Comparison of ENCODE assay signal across 10 cellular contexts in genomic region chr19:41307090-41307875, GRCh38. TPM values are rescaled to one million over a fixed set of nuclear protein-coding genes. Genes with fewer than 3 reads are reported as not detected.
DNase-seq lines count a peak whose midpoint lies in the region; FAIRE-seq and TF ChIP-seq lines count a peak whose summit lies in the region.
"Had no signal": no experiment of that assay in that cellular context is flagged by ENCODE, and none has a peak within 500 bp of the region (broad histone marks: within the 10 kb centered on the region; RNA-seq: fewer than 3 reads in every experiment).

No MANE protein-coding gene starts in this region.

- H3K4me3 Mint-ChIP-seq in CD8-positive, alpha-beta memory T cell = peak overlapping the region; percentile 77 to 100 (median 97)
- no peak overlapping the region for H3K4me3 Mint-ChIP-seq in progenitor cell of endocrine pancreas (ENCODE audit: low read depth)

- peaks cover 89% of the 10 kb centered on the region for H3K4me1 ChIP-seq in CD8-positive, alpha-beta memory T cell (ENCODE audit: insufficient read depth, low read length)
- H3K4me1 ChIP-seq in OCI-LY7 (ENCODE audit: insufficient read depth, low read length, poor library complexity, severe bottlenecking) = peaks cover 44% of the 10 kb centered on the region
- peaks cover 17% of the 10 kb centered on the region for H3K4me1 ChIP-seq in colonic mucosa
- peaks cover 9 to 15% of the 10 kb centered on the region in 2 donors for H3K4me1 ChIP-seq in kidney (ENCODE audit: control insufficient read depth in 1 of 2, insufficient read depth in 1 of 2, low read depth in 1 of 2, low read length in 2 of 2)

- no peak for TF ChIP-seq POLR2A in lower leg skin (IDR thresholded peaks at IDR 0.05)

- peaks cover 0 to 8% of the 10 kb centered on the region in 2 donors for H3K27me3 Mint-ChIP-seq in CD8-positive, alpha-beta memory T cell
- H3K27me3 Mint-ChIP-seq in progenitor cell of endocrine pancreas = no peaks in the 10 kb centered on the region

- H3K4me2 ChIP-seq in OCI-LY7 (ENCODE audit: low read length) = peak overlapping the region; percentile 99; the same call in 1 of the 2 replicates

- peak overlapping the region; percentile 31 for H3K4me3 ChIP-seq in CD8-positive, alpha-beta memory T cell (ENCODE audit: low read length)
- H3K4me3 ChIP-seq in OCI-LY7 (ENCODE audit: low read depth, low read length, poor library complexity, severe bottlenecking) (no peak overlapping the region), colonic mucosa (no peak overlapping the region), lower leg skin (ENCODE audit: low read depth, poor library complexity, severe bottlenecking) (no peak overlapping the region), kidney (ENCODE audit: low read length in 2 of 2) (no peak overlapping the region)

- no peaks in the 10 kb centered on the region for H3K27me3 ChIP-seq in CD8-positive, alpha-beta memory T cell (ENCODE audit: insufficient read depth, low read length, poor library complexity, severe bottlenecking)
- no peaks in the 10 kb centered on the region for H3K27me3 ChIP-seq in colonic mucosa

- H3K27ac ChIP-seq in CD8-positive, alpha-beta memory T cell (ENCODE audit: low read depth, low read length) = peak overlapping the region; percentile 90
- peak overlapping the region; percentile 68 for H3K27ac ChIP-seq in OCI-LY7 (ENCODE audit: low read depth, low read length, poor library complexity, severe bottlenecking)
- peak overlapping the region; percentile 87 for H3K27ac ChIP-seq in colonic mucosa
- no peak overlapping the region for H3K27ac ChIP-seq in kidney (ENCODE audit: low read depth in 2 of 2, low read length in 2 of 2)

- peaks cover 13 to 71% (median 14%) of the 10 kb centered on the region in 3 donors for H3K36me3 Mint-ChIP-seq in CD8-positive, alpha-beta memory T cell
- H3K36me3 Mint-ChIP-seq in progenitor cell of endocrine pancreas (ENCODE audit: insufficient read depth) = peaks cover 16% of the 10 kb centered on the region

- no peak overlapping the region for H2AFZ ChIP-seq in OCI-LY7 (ENCODE audit: low read length)

- POLR2A ChIA-PET in CD8-positive, alpha-beta memory T cell (lab: Charles Lee) = interaction anchor here (0.5 to 10.2 kb wide), 6 partner anchors 10 to 87 kb away, joined by 3 to 128 read pairs (median 3); partner anchors contain the start of genes HNRNPUL1 and TGFB1
- POLR2A ChIA-PET in OCI-LY7 (lab: Charles Lee) = no interaction called here

- no peaks in the 10 kb centered on the region for H3K9me3 ChIP-seq in CD8-positive, alpha-beta memory T cell (ENCODE audit: low read length)
- H3K9me3 ChIP-seq in OCI-LY7 (ENCODE audit: low read length) (no peaks in the 10 kb centered on the region), colonic mucosa (no peaks in the 10 kb centered on the region), kidney (ENCODE audit: control insufficient read depth in 1 of 2, low read length in 2 of 2) (no peaks in the 10 kb centered on the region)

- TF ChIP-seq CTCF in OCI-LY7 (conservative IDR thresholded peaks at IDR 0.05; ENCODE audit: low read length) (no peak), colonic mucosa (IDR thresholded peaks at IDR 0.05) (no peak), progenitor cell of endocrine pancreas (IDR thresholded peaks at IDR 0.05; ENCODE audit: unreplicated experiment) (no peak), lower leg skin (IDR thresholded peaks at IDR 0.05) (no peak), kidney (IDR thresholded peaks at IDR 0.05; ENCODE audit: borderline replicate concordance, extremely low read depth, insufficient read depth) (no peak)

- H3K27ac Mint-ChIP-seq in CD8-positive, alpha-beta memory T cell = peak overlapping the region; percentile 93 to 100 (median 98)
- H3K27ac Mint-ChIP-seq in progenitor cell of endocrine pancreas = peak overlapping the region; percentile 56

- intact Hi-C loops in OCI-LY7 (cut with micrococcal nuclease; ENCODE audit: unreplicated experiment) = no loop called here
- intact Hi-C loops in colonic mucosa (cut with DNase I) = loop anchor here (5.0 kb wide), 2 partner anchors 40 to 100 kb away; no protein-coding TSS in a partner anchor
- intact Hi-C loops in lower leg skin (cut with DNase I; ENCODE audit: low total_unique reads) = loop anchor here (5.0 kb wide), 1 partner anchor 105 kb away; no protein-coding TSS in a partner anchor
- intact Hi-C loops in kidney (cut with DNase I) = no loop called here

- CTCF ChIA-PET in CD8-positive, alpha-beta memory T cell (lab: Charles Lee) = interaction anchor here (0.9 to 10.1 kb wide), 14 partner anchors 9 to 644 kb away, joined by 3 to 101 read pairs (median 4); partner anchors contain the start of genes HNRNPUL1 and TGFB1
- CTCF ChIA-PET in OCI-LY7 (lab: Charles Lee; ENCODE audit: unreplicated experiment) = no interaction called here

- H3K36me3 ChIP-seq in CD8-positive, alpha-beta memory T cell (ENCODE audit: insufficient read depth, low read length) = peaks cover 29% of the 10 kb centered on the region
- H3K36me3 ChIP-seq in OCI-LY7 (ENCODE audit: insufficient read depth, low read length) = peaks cover 76% of the 10 kb centered on the region
- peaks cover 10% of the 10 kb centered on the region for H3K36me3 ChIP-seq in colonic mucosa
- H3K36me3 ChIP-seq in kidney (ENCODE audit: control insufficient read depth in 1 of 2, insufficient read depth in 2 of 2, low read length in 2 of 2) = peaks cover 26 to 39% of the 10 kb centered on the region in 2 donors

- FAIRE-seq in kidney (lab: Jason Lieb, UNC) = no peak
- FAIRE-seq: G401.6 had no signal

- H3K79me2 ChIP-seq in OCI-LY7 (ENCODE audit: insufficient read depth, low read depth, low read length) = peaks cover 18% of the 10 kb centered on the region

- peak in 2 of 5 donors; percentile 66 to 83 for DNase-seq in CD8-positive, alpha-beta memory T cell
- DNase-seq in OCI-LY7 (ENCODE audit: low spot score) = no peak
- no peak for DNase-seq in colonic mucosa
- DNase-seq in progenitor cell of endocrine pancreas (ENCODE audit: low spot score, unreplicated experiment) = no peak
- DNase-seq in lower leg skin (ENCODE audit: low spot score in 2 of 2) = no peak
- no peak for DNase-seq in kidney
- DNase-seq in NCI-H345 treated with DMSO at 0.1 percent for 48 hours (lab: John Stamatoyannopoulos, UW; ENCODE audit: unreplicated experiment) = no peak
- DNase-seq in NCI-H748 treated with DMSO at 0.1 percent for 48 hours (lab: John Stamatoyannopoulos, UW) = no peak
- DNase-seq: trophoblast cell had no signal

- H3K9me3 Mint-ChIP-seq in CD8-positive, alpha-beta memory T cell = no peaks in the 10 kb centered on the region
- H3K9me3 Mint-ChIP-seq in progenitor cell of endocrine pancreas (ENCODE audit: low read depth) = no peaks in the 10 kb centered on the region

- no peaks in the 10 kb centered on the region for H4K20me1 ChIP-seq in OCI-LY7 (ENCODE audit: insufficient read depth, low read length)

- H3K9ac ChIP-seq in colonic mucosa (ENCODE audit: low read depth in 2 of 2, low read length in 2 of 2) (peak overlapping the region in 1 of 2 donors; percentile 98), kidney (ENCODE audit: low read length in 2 of 2) (peak overlapping the region in 1 of 2 donors; percentile 82)

- peaks cover 85 to 99% (median 97%) of the 10 kb centered on the region in 3 donors for H3K4me1 Mint-ChIP-seq in CD8-positive, alpha-beta memory T cell
- H3K4me1 Mint-ChIP-seq in progenitor cell of endocrine pancreas (ENCODE audit: low read depth) = peaks cover 18% of the 10 kb centered on the region

- 61 to 63% methylated on average over 8 of the region's 8 CpGs for WGBS in lower leg skin, 2 donors

- BruUV-seq in OCI-LY7 (replicated peaks; lab: Mats Ljungman, UMichigan) = TSS peak; percentile 87

- no peaks in the 10 kb centered on the region for H3K9me2 ChIP-seq in OCI-LY7 (ENCODE audit: insufficient read depth, low read length)

RNA-seq across cellular contexts. Expression of gene CCDC97, which starts 2.7 kb away (rescaled TPM):
- total RNA-seq in CD8-positive, alpha-beta memory T cell = 10 to 100 TPM; 31.7 to 32.1 TPM
- polyA plus RNA-seq in CD8-positive, alpha-beta memory T cell = 29.7 TPM
- 14.4 and 15.0 TPM in 2 replicates for total RNA-seq in OCI-LY7 (2014; rRNA removed; shearing (Covaris generic))
- total RNA-seq in OCI-LY7 (2022) (35.0 and 36.6 TPM in 2 replicates), colonic mucosa (10 to 100 TPM; 20.6 to 30.5 TPM), progenitor cell of endocrine pancreas (44.9 and 46.5 TPM in 2 replicates), lower leg skin (10 to 100 TPM; 11.6 to 19.6 (median 13.7) TPM), kidney (28.1 TPM)
- polyA plus RNA-seq in kidney (ENCODE audit: insufficient read depth, low read depth, low replicate concordance) = 9.8 TPM

RNA-seq across cellular contexts. Expression of gene HNRNPUL1, which starts 43.1 kb away (rescaled TPM):
- total RNA-seq in CD8-positive, alpha-beta memory T cell = 100 to 1,000 TPM; 270 to 279 TPM
- polyA plus RNA-seq in CD8-positive, alpha-beta memory T cell = 100 TPM
- total RNA-seq in OCI-LY7 (2014; rRNA removed; shearing (Covaris generic)) = 194 and 200 TPM in 2 replicates
- 360 and 377 TPM in 2 replicates for total RNA-seq in OCI-LY7 (2022)
- total RNA-seq in colonic mucosa = 100 to 1,000 TPM; 179 to 233 TPM
- total RNA-seq in progenitor cell of endocrine pancreas = 256 and 259 TPM in 2 replicates
- total RNA-seq in lower leg skin = 100 to 1,000 TPM; 130 to 196 (median 152) TPM
- total RNA-seq in kidney = 182 TPM
- polyA plus RNA-seq in kidney (ENCODE audit: insufficient read depth, low read depth, low replicate concordance) = 51.0 TPM

RNA-seq across cellular contexts. Expression of gene TGFB1, which starts 46.4 kb away (rescaled TPM):
- total RNA-seq in CD8-positive, alpha-beta memory T cell = 100 to 1,000 TPM; 152 to 161 TPM
- polyA plus RNA-seq in CD8-positive, alpha-beta memory T cell = 104 TPM
- 10.9 and 15.5 TPM in 2 replicates for total RNA-seq in OCI-LY7 (2014; rRNA removed; shearing (Covaris generic))
- total RNA-seq in OCI-LY7 (2022) (69.9 and 88.8 TPM in 2 replicates), colonic mucosa (10 to 100 TPM in 1 of 2 donors, 1 to 10 TPM in 1; 7.7 to 14.6 TPM), progenitor cell of endocrine pancreas (4.3 and 5.5 TPM in 2 replicates), lower leg skin (10 to 100 TPM; 11.4 to 26.9 (median 22.2) TPM), kidney (48.0 TPM)
- polyA plus RNA-seq in kidney (ENCODE audit: insufficient read depth, low read depth, low replicate concordance) = 19.1 TPM

RNA-seq across cellular contexts. Expression of gene B9D2, which starts 56.7 kb away (rescaled TPM):
- total RNA-seq in CD8-positive, alpha-beta memory T cell = 1 to 10 TPM; 8.5 to 9.7 TPM
- 15.4 TPM for polyA plus RNA-seq in CD8-positive, alpha-beta memory T cell
- total RNA-seq in OCI-LY7 (2014; rRNA removed; shearing (Covaris generic)) = 1.7 and 3.9 TPM in 2 replicates
- total RNA-seq in OCI-LY7 (2022) = 3.4 and 5.2 TPM in 2 replicates
- total RNA-seq in colonic mucosa = 10 to 100 TPM in 1 of 2 donors, 1 to 10 TPM in 1; 8.4 to 10.4 TPM
- 8.6 and 10.7 TPM in 2 replicates for total RNA-seq in progenitor cell of endocrine pancreas
- total RNA-seq in lower leg skin = 1 to 10 TPM; 1.7 to 3.7 (median 2.5) TPM
- 12.6 TPM for total RNA-seq in kidney
- 15.7 TPM for polyA plus RNA-seq in kidney (ENCODE audit: insufficient read depth, low read depth, low replicate concordance)

Comparison
In these comparisons a context has a peak if more than half of its experiments do, and no peak if none do; other contexts are left out.
1. H3K27ac ChIP-seq: peak in CD8-positive, alpha-beta memory T cell (single experiment), OCI-LY7 (single experiment) and colonic mucosa (single experiment); none in kidney (0 of 2).
2. intact Hi-C loops: an anchor here in colonic mucosa (5.0 kb wide) and lower leg skin (5.0 kb wide); none called in OCI-LY7 and kidney.